Comparison of ENCODE assay signal across 7 cellular contexts in the genomic region with DNA sequence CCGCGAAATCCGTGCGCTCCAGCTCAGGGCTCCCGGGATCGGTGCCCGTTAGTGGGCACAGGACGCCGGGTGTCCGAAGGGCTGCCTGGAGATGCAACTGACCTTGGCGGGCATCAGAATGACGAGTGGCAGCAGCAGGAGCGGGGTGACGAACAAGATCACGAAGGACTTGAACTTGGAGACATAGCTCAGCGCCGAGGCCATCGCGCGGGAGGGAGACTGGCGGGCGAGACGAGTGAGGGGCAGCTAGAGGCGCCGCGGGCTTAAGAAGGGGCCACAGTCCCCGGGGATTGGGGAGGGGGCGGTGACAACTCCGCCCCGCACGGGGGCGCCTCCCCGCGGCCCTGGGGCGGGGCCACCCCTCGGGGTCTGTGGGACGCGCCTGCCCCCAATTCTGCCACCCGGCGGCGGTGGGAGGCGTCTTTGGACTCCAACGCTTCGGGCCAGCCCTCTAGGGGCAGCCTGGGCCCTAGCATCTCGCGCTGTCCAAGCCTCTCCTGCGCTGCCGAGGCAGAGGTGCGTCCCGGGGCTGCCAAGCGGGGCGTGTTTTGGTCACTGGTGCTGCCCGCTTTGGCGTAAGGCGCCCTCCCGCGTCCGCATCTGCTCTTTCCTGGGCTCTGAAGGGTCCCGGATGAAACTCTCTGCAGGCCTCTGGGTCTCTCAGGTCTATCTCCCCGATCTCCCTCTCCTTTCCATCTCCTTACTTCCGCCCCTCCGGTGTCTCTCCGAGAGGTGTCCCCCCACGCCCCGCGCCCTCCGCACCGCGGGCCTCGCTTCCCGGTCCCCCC. TPM values are rescaled to one million over a fixed set of nuclear protein-coding genes. Genes with fewer than 3 reads are reported as not detected.
DNase-seq lines count a peak whose midpoint lies in the region; ATAC-seq and TF ChIP-seq lines count a peak whose summit lies in the region.

Gene SLC13A5 (minus strand): TSS at position 240 of the 788 bp plus-strand sequence. CDS start 36 bp downstream, at position 204.

- H3K9me3 ChIP-seq in Peyer's patch: no peaks in the 10 kb centered on the region

- ATAC-seq in naive B cell (ENCODE audit: low read depth in 2 of 2): peak; percentile 65 to 78
- no peak for ATAC-seq in HG02981 (IDR thresholded peaks at IDR 0.05; ENCODE audit: unreplicated experiment)

- peaks cover 0 to 11% of the 10 kb centered on the region in 2 donors for H3K27me3 ChIP-seq in Peyer's patch

- H3K4me1 ChIP-seq in Peyer's patch: peaks cover 0 to 4% (median 0%) of the 10 kb centered on the region in 4 donors

- H3K36me3 Mint-ChIP-seq in naive B cell: peaks cover 7 to 35% of the 10 kb centered on the region in 2 donors

- DNase-seq in Peyer's patch (no peak), epithelial cell of esophagus (ENCODE audit: low read depth) (peak; percentile 35), naive B cell (peak; percentile 20), DMS79 treated with DMSO at 0.1 percent for 48 hours (lab: John Stamatoyannopoulos, UW) (no peak), GM19240 (ENCODE audit: insufficient read length, low spot score) (no peak)

- H3K9me3 Mint-ChIP-seq in naive B cell: peaks cover 0 to 25% (median 15%) of the 10 kb centered on the region in 7 donors

- H3K36me3 ChIP-seq in Peyer's patch: no peaks in the 10 kb centered on the region

- H3K27me3 Mint-ChIP-seq in naive B cell: peaks cover 58 to 90% (median 90%) of the 10 kb centered on the region in 3 donors

- TF ChIP-seq CTCF in GM12872 (IDR thresholded peaks at IDR 0.05; ENCODE audit: insufficient read depth, low read depth, low read length) (peak; percentile 40; the same call in 2 of the 3 replicates), Peyer's patch (IDR thresholded peaks at IDR 0.05) (no peak), epithelial cell of esophagus (IDR thresholded peaks at IDR 0.05; ENCODE audit: insufficient read depth, low read depth, low read length, missing control alignments) (peak; percentile 17)

- H3K4me3 ChIP-seq in Peyer's patch (peak within 1 kb of the TSS in 3 of 4 donors; percentile 2 to 22 (median 16)), epithelial cell of esophagus (ENCODE audit: low read length) (peak within 1 kb of the TSS; percentile 10)

- no peak within 1 kb of the TSS for H3K27ac ChIP-seq in Peyer's patch

- TF ChIP-seq POLR2A in Peyer's patch (IDR thresholded peaks at IDR 0.05): no peak

- peak within 1 kb of the TSS; percentile 48 to 84 (median 80) for H3K4me3 Mint-ChIP-seq in naive B cell

- H3K27ac Mint-ChIP-seq in naive B cell: peak within 1 kb of the TSS in 2 of 6 donors; percentile 67 to 72

- H3K4me1 Mint-ChIP-seq in naive B cell: peaks cover 20 to 25% (median 24%) of the 10 kb centered on the region in 3 donors

RNA-seq across cellular contexts. Expression of gene SLC13A5, which starts in this region (rescaled TPM):
- total RNA-seq in Peyer's patch: not detected
- under 1 TPM in 1 of 6 donors, not detected in 5; 0.37 TPM for polyA plus RNA-seq in naive B cell (ENCODE audit: low read depth in 6 of 6)

Comparison
In these comparisons a context has a peak if more than half of its experiments do, and no peak if none do; other contexts are left out.
1. Peak in DNase-seq and ATAC-seq in naive B cell; RNA of the gene not detected or under 1 TPM.
2. CTCF ChIP-seq: peak in GM12872 (single experiment) and epithelial cell of esophagus (single experiment); none in Peyer's patch (0 of 6).